ENCODE assay signal across 9 cellular contexts in the genomic region with DNA sequence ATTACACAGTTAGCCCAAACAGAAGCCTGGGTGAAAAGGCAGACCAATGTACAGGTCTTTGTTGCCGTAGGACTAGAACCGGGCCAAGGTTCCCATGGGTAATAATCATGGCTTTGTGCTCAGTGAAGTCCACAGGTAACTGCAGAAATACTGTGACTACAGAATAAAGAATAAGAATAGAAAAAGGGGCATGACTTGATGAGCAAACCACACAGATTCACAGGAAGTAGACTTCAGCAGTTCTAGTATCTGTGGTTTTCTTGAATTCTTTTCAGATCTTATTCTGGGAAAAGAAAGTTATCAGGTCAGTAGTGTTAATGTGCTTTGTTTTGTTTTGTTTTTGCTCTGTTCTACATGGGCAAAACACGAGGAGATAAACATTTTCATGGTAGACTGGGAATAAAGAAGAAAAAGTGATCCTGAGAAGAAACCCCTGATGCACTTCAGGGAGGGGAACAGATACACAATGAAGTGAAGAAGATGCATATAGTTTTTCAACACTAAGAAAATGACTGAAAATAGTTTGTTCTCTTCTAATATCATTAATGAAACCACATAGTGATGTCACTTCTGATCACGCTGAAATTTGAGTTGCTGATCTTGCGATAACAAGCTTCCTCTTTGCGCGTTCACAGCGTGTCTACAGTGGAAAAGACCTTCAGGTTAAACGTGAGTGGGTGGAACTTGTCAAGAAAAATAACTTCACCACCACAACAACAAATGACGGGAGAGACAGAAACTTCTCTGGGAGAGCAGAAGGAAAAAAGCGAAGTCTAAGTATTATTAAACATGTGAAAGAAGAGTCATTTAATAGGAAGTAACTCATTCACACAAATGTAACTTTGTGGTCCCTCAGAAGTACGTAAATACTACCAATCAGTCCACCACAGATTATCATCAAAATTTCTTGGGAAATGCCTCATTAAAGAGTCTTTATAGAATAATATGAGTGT.
A peak's percentile ranks its signal among the peaks of the same experiment; 100 is the strongest.
DNase-seq lines count a peak whose midpoint lies in the region; ATAC-seq and TF ChIP-seq lines count a peak whose summit lies in the region.
"Had no signal": no experiment of that assay in that cellular context is flagged by ENCODE, and none has a peak within 500 bp of the region (broad histone marks: within the 10 kb centered on the region; RNA-seq: fewer than 3 reads in every experiment).

No MANE protein-coding gene starts in this region.

- peak overlapping the region; percentile 48 to 88 (median 67) for H3K27ac ChIP-seq in BLaER1 treated with 17β-estradiol and CSF1 and Interleukin-3, amounts not matched to agents 10 nM and 100 nM
- H3K27ac ChIP-seq in RWPE1: no peak overlapping the region
- H3K27ac ChIP-seq: ascending aorta had no signal

- peak; percentile 76 for ATAC-seq in GM19468 (IDR thresholded peaks at IDR 0.05; ENCODE audit: extremely low read depth, unreplicated experiment)
- peak; percentile 95 for ATAC-seq in HG03571 (IDR thresholded peaks at IDR 0.05; ENCODE audit: unreplicated experiment)

- TF ChIP-seq CTCF in RWPE1 (conservative IDR thresholded peaks at IDR 0.05; ENCODE audit: low read depth): no peak

- CTCF ChIA-PET in RWPE1 (lab: Yijun Ruan, JAX): no interaction called here

- H3K9me3 ChIP-seq in BLaER1 treated with 17β-estradiol and CSF1 and Interleukin-3, amounts not matched to agents 10 nM and 100 nM (replicated peaks in 1 of 11): no peaks in the 10 kb centered on the region
- H3K9me3 ChIP-seq: ascending aorta had no signal

- no peaks in the 10 kb centered on the region for H4K20me1 ChIP-seq in BLaER1 treated with 17β-estradiol and CSF1 and Interleukin-3, amounts not matched to agents 10 nM and 100 nM

- H3K4me2 ChIP-seq in BLaER1 treated with 17β-estradiol and CSF1 and Interleukin-3, amounts not matched to agents 10 nM and 100 nM: peak overlapping the region; percentile 75 to 90 (median 85)

- DNase-seq in activated T-cell treated with anti-CD3 and anti-CD28 coated beads, Interleukin-2, amount 50 U/mL, for 1 hour: peak; percentile 37
- peak; percentile 5 to 51 for DNase-seq in stimulated activated CD4-positive, alpha-beta T cell treated with anti-CD3 and anti-CD28 coated beads, Interleukin-1b, Interleukin-23, amount 100 ng/mL, for 4 hours (ENCODE audit: low read depth in 2 of 2)
- DNase-seq in GM03348 (ENCODE audit: low spot score) (no peak), RWPE1 (ENCODE audit: low spot score) (no peak), DMS53 treated with DMSO at 0.1 percent for 48 hours (lab: John Stamatoyannopoulos, UW; ENCODE audit: unreplicated experiment) (no peak)

- peaks cover 0 to 13% (median 0%) of the 10 kb centered on the region in 11 experiments; a peak in 2 of 22 replicates for H3K27me3 ChIP-seq in BLaER1 treated with 17β-estradiol and CSF1 and Interleukin-3, amounts not matched to agents 10 nM and 100 nM
- H3K27me3 ChIP-seq: ascending aorta had no signal

- H3K36me3 ChIP-seq in BLaER1 treated with 17β-estradiol and CSF1 and Interleukin-3, amounts not matched to agents 10 nM and 100 nM: no peaks in the 10 kb centered on the region
- H3K36me3 ChIP-seq: ascending aorta had no signal

- POLR2A ChIA-PET in RWPE1 (lab: Yijun Ruan, JAX; ENCODE audit: low non-redundant PET): no interaction called here

- H3K9ac ChIP-seq in BLaER1 treated with 17β-estradiol and CSF1 and Interleukin-3, amounts not matched to agents 10 nM and 100 nM: peak overlapping the region; percentile 5 to 71 (median 54); a peak in 19 of 22 replicates

- H3K4me1 ChIP-seq in BLaER1 treated with 17β-estradiol and CSF1 and Interleukin-3, amounts not matched to agents 10 nM and 100 nM: peaks cover 32 to 94% (median 57%) of the 10 kb centered on the region in 10 experiments
- H3K4me1 ChIP-seq: ascending aorta had no signal

- H3K4me3 ChIP-seq in BLaER1 treated with 17β-estradiol and CSF1 and Interleukin-3, amounts not matched to agents 10 nM and 100 nM: peak overlapping the region; percentile 32 to 53 (median 44); a peak in 18 of 20 replicates
- H3K4me3 ChIP-seq: ascending aorta had no signal

Comparison
In these comparisons a context has a peak if more than half of its experiments do, and no peak if none do; other contexts are left out.
1. DNase-seq: peak in activated T-cell treated with anti-CD3 and anti-CD28 coated beads, Interleukin-2, amount 50 U/mL, for 1 hour (single experiment) and stimulated activated CD4-positive, alpha-beta T cell treated with anti-CD3 and anti-CD28 coated beads, Interleukin-1b, Interleukin-23, amount 100 ng/mL, for 4 hours (2 of 2); none in GM03348 (single experiment), RWPE1 (single experiment) and DMS53 treated with DMSO at 0.1 percent for 48 hours (single experiment).